23 cellular contexts compared by ENCODE assay signal in the genomic region with DNA sequence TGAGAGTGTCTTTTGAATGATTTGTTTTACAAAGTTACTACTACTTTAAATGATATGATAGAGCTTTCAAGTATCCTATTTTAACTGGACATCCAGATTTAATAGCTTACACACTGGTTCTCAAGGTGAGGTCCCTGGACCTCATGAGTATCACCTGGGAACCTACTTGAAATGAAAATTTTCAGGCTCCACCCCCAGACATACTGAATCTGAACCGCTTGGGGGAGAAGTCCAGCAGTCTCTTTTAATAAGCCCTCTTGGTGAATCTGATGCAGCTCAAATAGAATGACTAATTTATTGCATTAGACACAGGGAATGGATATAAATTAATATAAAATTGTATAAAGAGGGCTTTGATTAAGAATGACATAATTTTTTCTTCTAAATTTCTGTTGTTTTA. TPM values are rescaled to one million over a fixed set of nuclear protein-coding genes. Genes with fewer than 3 reads are reported as not detected.
DNase-seq lines count a peak whose midpoint lies in the region; ATAC-seq, FAIRE-seq and TF ChIP-seq lines count a peak whose summit lies in the region.
"Had no signal": no experiment of that assay in that cellular context is flagged by ENCODE, and none has a peak within 500 bp of the region (broad histone marks: within the 10 kb centered on the region; RNA-seq: fewer than 3 reads in every experiment).

No MANE protein-coding gene starts in this region.

- no peaks in the 10 kb centered on the region for H3K4me1 ChIP-seq in Panc1 (ENCODE audit: control insufficient read depth, insufficient read depth, low read length)
- no peaks in the 10 kb centered on the region for H3K4me1 ChIP-seq in lower lobe of right lung
- H3K4me1 ChIP-seq: BE2C had no signal

- POLR2A ChIA-PET in Panc1 (lab: Charles Lee): no interaction called here

- in situ Hi-C loops in Panc1 (cut with HindIII; ENCODE audit: low pct_unique_long_range_greater_than_20kb, low sequenced_read_pairs): no loop called here

- no peaks in the 10 kb centered on the region for H3K27me3 ChIP-seq in Panc1 (ENCODE audit: control insufficient read depth, insufficient read depth, low read length)
- no peaks in the 10 kb centered on the region for H3K27me3 ChIP-seq in bronchial epithelial cell (ENCODE audit: control insufficient read depth, insufficient read depth, low read length)
- H3K27me3 ChIP-seq in lower lobe of right lung (ENCODE audit: low read depth): no peaks in the 10 kb centered on the region
- H3K27me3 ChIP-seq: BE2C had no signal

- CTCF ChIA-PET in Calu3 (lab: Charles Lee): no interaction called here
- CTCF ChIA-PET in Panc1 (lab: Charles Lee): no interaction called here

- H3K4me3 Mint-ChIP-seq in Calu3 (ENCODE audit: low read depth, unreplicated experiment): no peak overlapping the region
- H3K4me3 Mint-ChIP-seq: CD14-positive monocyte; CD8-positive, alpha-beta T cell; IgD-negative memory B cell had no signal

- no peak overlapping the region for H3K27ac Mint-ChIP-seq in Calu3 (ENCODE audit: unreplicated experiment)
- H3K27ac Mint-ChIP-seq: CD14-positive monocyte; CD8-positive, alpha-beta T cell; IgD-negative memory B cell had no signal

- H3K9me3 Mint-ChIP-seq in Calu3 (ENCODE audit: low read depth, unreplicated experiment): no peaks in the 10 kb centered on the region

- H3K36me3 Mint-ChIP-seq in Calu3 (ENCODE audit: insufficient read depth, unreplicated experiment): no peaks in the 10 kb centered on the region
- H3K36me3 Mint-ChIP-seq: CD14-positive monocyte; CD8-positive, alpha-beta T cell; IgD-negative memory B cell had no signal

- peak; percentile 8 for DNase-seq in Calu3
- peak; percentile 24 for DNase-seq in HT-29 (ENCODE audit: low spot score)
- DNase-seq in Panc1 (ENCODE audit: low read depth, low spot score): no peak
- DNase-seq in bronchial epithelial cell (ENCODE audit: low read depth): peak; percentile 4
- DNase-seq in lower lobe of right lung: no peak
- DNase-seq in NK-92 treated with Interleukin-12 subunit alpha and Interleukin-12 subunit beta, amount 100 ng/mL, for 24 hours (lab: John Stamatoyannopoulos, UW): no peak
- DNase-seq: BE2C; CD8-positive, alpha-beta T cell; COR-L47; DMS79 treated with DMSO at 0.1 percent for 48 hours; EL; HCEC 1CT; KG1 had no signal

- intact Hi-C loops in Calu3 (cut with micrococcal nuclease; ENCODE audit: unreplicated experiment) (no loop called here), Panc1 (cut with micrococcal nuclease; ENCODE audit: unreplicated experiment) (no loop called here), lower lobe of right lung (cut with DNase I) (no loop called here)

- H3K4me1 Mint-ChIP-seq in Calu3 (ENCODE audit: low read depth, unreplicated experiment): no peaks in the 10 kb centered on the region
- H3K4me1 Mint-ChIP-seq: CD14-positive monocyte, IgD-negative memory B cell had no signal

- H3K9me3 ChIP-seq in Panc1 (ENCODE audit: control insufficient read depth, insufficient read depth, low read depth, low read length): no peaks in the 10 kb centered on the region
- no peaks in the 10 kb centered on the region for H3K9me3 ChIP-seq in lower lobe of right lung
- H3K9me3 ChIP-seq: BE2C had no signal

- BruUV-seq in Calu3 (replicated peaks; lab: Mats Ljungman, UMichigan) (no TSS peak), Panc1 (replicated peaks; lab: Mats Ljungman, UMichigan) (no TSS peak)

- no peaks in the 10 kb centered on the region for H3K27me3 Mint-ChIP-seq in Calu3 (ENCODE audit: unreplicated experiment)
- H3K27me3 Mint-ChIP-seq: IgD-negative memory B cell had no signal

- H3K36me3 ChIP-seq in Panc1 (ENCODE audit: control insufficient read depth, insufficient read depth, low read length) (no peaks in the 10 kb centered on the region), bronchial epithelial cell (ENCODE audit: control insufficient read depth, insufficient read depth, low read length) (no peaks in the 10 kb centered on the region), lower lobe of right lung (no peaks in the 10 kb centered on the region)
- H3K36me3 ChIP-seq: BE2C had no signal

- H3K27ac ChIP-seq in Panc1 (ENCODE audit: low read length) (no peak overlapping the region), lower lobe of right lung (no peak overlapping the region)

- no peak for ATAC-seq in Panc1
- ATAC-seq in lower lobe of right lung: no peak
- ATAC-seq in SK-N-SH treated with all-trans-retinoic acid at 6 μM for 48 hours: no peak
- no peak for ATAC-seq in HG02970 (IDR thresholded peaks at IDR 0.05; ENCODE audit: low FRiP score, unreplicated experiment)
- ATAC-seq: CD8-positive, alpha-beta T cell had no signal

- FAIRE-seq in bronchial epithelial cell (lab: Jason Lieb, UNC): no peak
- FAIRE-seq: A204.1, G401.6, GM12892, H1 had no signal

- H3K4me3 ChIP-seq in Panc1 (ENCODE audit: low read depth in 2 of 2, low read length in 2 of 2) (no peak overlapping the region), bronchial epithelial cell (ENCODE audit: low read depth, low read length) (no peak overlapping the region), lower lobe of right lung (no peak overlapping the region)

- TF ChIP-seq CTCF in Calu3 (IDR thresholded peaks at IDR 0.05; ENCODE audit: unreplicated experiment) (no peak), Panc1 (IDR thresholded peaks at IDR 0.05) (peak; percentile 5; the same call in 1 of the 2 replicates), bronchial epithelial cell (IDR thresholded peaks at IDR 0.05; ENCODE audit: insufficient read depth, low read length, severe bottlenecking) (no peak), lower lobe of right lung (IDR thresholded peaks at IDR 0.05) (no peak)

TF ChIP-seq in SK-N-SH treated with all-trans-retinoic acid at 6 μM for 48 hours, 23 proteins besides CTCF, POLR2A, EP300 and RAD21 (continues in another document):
- TF ChIP-seq, protein P1, sequence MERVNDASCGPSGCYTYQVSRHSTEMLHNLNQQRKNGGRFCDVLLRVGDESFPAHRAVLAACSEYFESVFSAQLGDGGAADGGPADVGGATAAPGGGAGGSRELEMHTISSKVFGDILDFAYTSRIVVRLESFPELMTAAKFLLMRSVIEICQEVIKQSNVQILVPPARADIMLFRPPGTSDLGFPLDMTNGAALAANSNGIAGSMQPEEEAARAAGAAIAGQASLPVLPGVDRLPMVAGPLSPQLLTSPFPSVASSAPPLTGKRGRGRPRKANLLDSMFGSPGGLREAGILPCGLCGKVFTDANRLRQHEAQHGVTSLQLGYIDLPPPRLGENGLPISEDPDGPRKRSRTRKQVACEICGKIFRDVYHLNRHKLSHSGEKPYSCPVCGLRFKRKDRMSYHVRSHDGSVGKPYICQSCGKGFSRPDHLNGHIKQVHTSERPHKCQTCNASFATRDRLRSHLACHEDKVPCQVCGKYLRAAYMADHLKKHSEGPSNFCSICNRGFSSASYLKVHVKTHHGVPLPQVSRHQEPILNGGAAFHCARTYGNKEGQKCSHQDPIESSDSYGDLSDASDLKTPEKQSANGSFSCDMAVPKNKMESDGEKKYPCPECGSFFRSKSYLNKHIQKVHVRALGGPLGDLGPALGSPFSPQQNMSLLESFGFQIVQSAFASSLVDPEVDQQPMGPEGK (CRISPR knock-in tag; IDR thresholded peaks at IDR 0.05; ENCODE audit: borderline replicate concordance): no peak
- no peak for TF ChIP-seq TSHZ2 (CRISPR knock-in tag; IDR thresholded peaks at IDR 0.05)
- TF ChIP-seq, protein P2, sequence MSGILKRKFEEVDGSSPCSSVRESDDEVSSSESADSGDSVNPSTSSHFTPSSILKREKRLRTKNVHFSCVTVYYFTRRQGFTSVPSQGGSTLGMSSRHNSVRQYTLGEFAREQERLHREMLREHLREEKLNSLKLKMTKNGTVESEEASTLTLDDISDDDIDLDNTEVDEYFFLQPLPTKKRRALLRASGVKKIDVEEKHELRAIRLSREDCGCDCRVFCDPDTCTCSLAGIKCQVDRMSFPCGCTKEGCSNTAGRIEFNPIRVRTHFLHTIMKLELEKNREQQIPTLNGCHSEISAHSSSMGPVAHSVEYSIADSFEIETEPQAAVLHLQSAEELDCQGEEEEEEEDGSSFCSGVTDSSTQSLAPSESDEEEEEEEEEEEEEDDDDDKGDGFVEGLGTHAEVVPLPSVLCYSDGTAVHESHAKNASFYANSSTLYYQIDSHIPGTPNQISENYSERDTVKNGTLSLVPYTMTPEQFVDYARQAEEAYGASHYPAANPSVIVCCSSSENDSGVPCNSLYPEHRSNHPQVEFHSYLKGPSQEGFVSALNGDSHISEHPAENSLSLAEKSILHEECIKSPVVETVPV (CRISPR knock-in tag; IDR thresholded peaks at IDR 0.05): no peak

RNA-seq across cellular contexts. Expression of gene SLITRK3, which starts 29.4 kb away (rescaled TPM):
- total RNA-seq in Calu3 (2022) (not detected in 2 replicates), Panc1 (2021; ENCODE audit: unreplicated experiment) (not detected), bronchial epithelial cell (under 0.01 TPM in 1 of 2 replicates, not detected in the other), lower lobe of right lung (0.65 TPM)
- total RNA-seq in HT-29 (2014; rRNA removed; shearing (Covaris generic)): not detected in 2 replicates
- not detected for polyA plus RNA-seq in Panc1 (2012; ENCODE audit: insufficient read length)
- total RNA-seq: CD8-positive, alpha-beta T cell; HT1080 had no signal
- polyA plus RNA-seq: AG04450, CD14-positive monocyte, IgD-negative memory B cell had no signal

Comparison
In these comparisons a context has a peak if more than half of its experiments do, and no peak if none do; other contexts are left out.
1. DNase-seq: peak in Calu3 (single experiment), HT-29 (single experiment) and bronchial epithelial cell (single experiment); none in Panc1 (single experiment), lower lobe of right lung (single experiment) and NK-92 treated with Interleukin-12 subunit alpha and Interleukin-12 subunit beta, amount 100 ng/mL, for 24 hours (single experiment).